35 cellular contexts compared by ENCODE assay signal in the genomic region with DNA sequence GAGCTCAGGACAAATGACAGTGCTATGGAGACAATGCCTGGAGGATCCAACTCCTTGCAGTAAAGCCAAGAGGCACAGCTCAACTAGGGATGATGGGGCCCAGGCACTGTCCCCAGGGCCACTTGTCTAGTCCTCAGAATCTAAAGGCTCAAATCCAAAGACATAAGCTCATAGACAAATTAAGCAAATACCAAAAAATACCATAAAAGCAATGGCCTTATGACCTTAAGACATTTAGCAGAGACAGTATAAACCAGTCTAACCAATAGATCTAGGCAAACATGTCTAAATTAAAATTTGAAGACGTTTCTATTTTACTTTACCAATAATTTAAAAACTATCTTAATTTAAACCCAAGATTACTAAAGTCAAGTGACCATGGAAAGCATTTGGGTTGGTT.
"Had no signal": no experiment of that assay in that cellular context is flagged by ENCODE, and none has a peak within 500 bp of the region (broad histone marks: within the 10 kb centered on the region; RNA-seq: fewer than 3 reads in every experiment).

No MANE protein-coding gene starts in this region.

- ATAC-seq: activated CD8-positive, alpha-beta T cell treated with anti-CD3 and anti-CD28 coated beads for 36 hours; activated naive CD4-positive, alpha-beta T cell treated with anti-CD3 and anti-CD28 coated beads, Interleukin-2, amount 50 U/mL, for 72 hours; activated T-cell treated with anti-CD3 and anti-CD28 coated beads, Interleukin-2, amount 50 U/mL, for 4 hours; activated T-cell treated with anti-CD3 and anti-CD28 coated beads, Interleukin-2, amount 50 U/mL, for 72 hours; activated T-helper 17 cell treated with anti-CD3 and anti-CD28 coated beads, Interleukin-2, amount 50 U/mL, for 72 hours; body of pancreas had no signal

- H3K27ac Mint-ChIP-seq: activated B cell treated with CpG ODN at 0.5 μM for 24 hours; activated CD4-positive, alpha-beta memory T cell treated with anti-CD3 and anti-CD28 coated beads for 36 hours; activated CD4-positive, alpha-beta T cell treated with anti-CD3 and anti-CD28 coated beads, Interleukin-2, amount 10 ng/mL, durations not matched to agents 24 days and 14 days; activated CD8-positive, alpha-beta T cell treated with anti-CD3 and anti-CD28 coated beads for 36 hours; activated naive CD4-positive, alpha-beta T cell treated with anti-CD3 and anti-CD28 coated beads for 36 hours; activated naive CD4-positive, alpha-beta T cell treated with anti-CD3 and anti-CD28 coated beads, Interleukin-2, amount 50 U/mL, for 72 hours; activated naive CD8-positive, alpha-beta T cell treated with anti-CD3 and anti-CD28 coated beads for 36 hours; activated T-cell treated with anti-CD3 and anti-CD28 coated beads, Interleukin-2, amount 50 U/mL, for 72 hours; activated T-helper 1 cell treated with anti-CD3 and anti-CD28 coated beads, Interleukin-12 subunit alpha, Interleukin-12 subunit beta, Interleukin-2, Interleukin-4 antibody, amounts not matched to agents 30 ng/mL and 10 ng/mL and 1 ng/mL, durations not matched to agents 14 hours and 24 hours and 36 hours; activated T-helper 17 cell treated with anti-CD3 and anti-CD28 coated beads, Interleukin-2, amount 50 U/mL, for 72 hours; T-helper 2 cell treated with Interferon-gamma antibody and Interleukin-4, amounts not matched to agents 5 μg/mL and 100 μg/mL, for 36 hours had no signal

- FAIRE-seq: astrocyte, TTC549 had no signal

- DNase-seq: activated B cell treated with CpG ODN at 0.5 μM for 24 hours; activated CD4-positive, alpha-beta memory T cell treated with anti-CD3 and anti-CD28 coated beads for 36 hours; activated CD4-positive, alpha-beta T cell treated with anti-CD3 and anti-CD28 coated beads for 4 hours; activated CD4-positive, alpha-beta T cell treated with anti-CD3 and anti-CD28 coated beads, Interleukin-2, amount 10 ng/mL, durations not matched to agents 24 days and 14 days; activated CD4-positive, alpha-beta T cell treated with anti-CD3 and anti-CD28 coated beads, Interleukin-2, amount 50 U/mL, for 1 hour; activated CD4-positive, alpha-beta T cell treated with anti-CD3 and anti-CD28 coated beads, Interleukin-2, amount 50 U/mL, for 4 hours; activated CD4-positive, CD25-positive, alpha-beta regulatory T cell treated with anti-CD3 and anti-CD28 coated beads, Interleukin-2, amount 50 U/mL, for 72 hours; activated CD8-positive, alpha-beta memory T cell treated with anti-CD3 and anti-CD28 coated beads, Interleukin-2, amount 50 U/mL, for 4 hours; activated CD8-positive, alpha-beta T cell treated with anti-CD3 and anti-CD28 coated beads for 36 hours; activated effector memory CD4-positive, alpha-beta T cell treated with anti-CD3 and anti-CD28 coated beads, Interleukin-2, amount 50 U/mL, for 16 hours; activated gamma-delta T cell treated with Interleukin-2 at 50 U/mL for 16 hours; activated naive CD4-positive, alpha-beta T cell; activated naive CD4-positive, alpha-beta T cell treated with anti-CD3 and anti-CD28 coated beads for 36 hours; activated naive CD4-positive, alpha-beta T cell treated with anti-CD3 and anti-CD28 coated beads, Interleukin-2, amount 50 U/mL, for 16 hours; activated naive CD8-positive, alpha-beta T cell treated with anti-CD3 and anti-CD28 coated beads for 36 hours; activated T-cell treated with anti-CD3 and anti-CD28 coated beads for 4 hours; activated T-cell treated with anti-CD3 and anti-CD28 coated beads, Interleukin-2, amount 50 U/mL, for 1 hour; activated T-cell treated with anti-CD3 and anti-CD28 coated beads, Interleukin-2, amount 50 U/mL, for 4 hours; activated T-cell treated with anti-CD3 and anti-CD28 coated beads, Interleukin-2, amount 50 U/mL, for 72 hours; adrenal gland; amniotic stem cell; aorta; body of pancreas; brain microvascular endothelial cell; central memory CD4-positive, alpha-beta T cell; T-helper 2 cell; T-helper 9 cell had no signal

- H3K36me3 ChIP-seq: adrenal gland, brain microvascular endothelial cell, breast epithelium had no signal

- H3K4me1 Mint-ChIP-seq: activated B cell treated with CpG ODN at 0.5 μM for 24 hours; activated CD4-positive, alpha-beta T cell treated with anti-CD3 and anti-CD28 coated beads, Interleukin-2, amount 10 ng/mL, durations not matched to agents 24 days and 14 days; activated naive CD8-positive, alpha-beta T cell treated with anti-CD3 and anti-CD28 coated beads for 36 hours; activated T-helper 17 cell treated with anti-CD3 and anti-CD28 coated beads, Interleukin-2, amount 50 U/mL, for 72 hours had no signal

- H3K4me3 ChIP-seq: adrenal gland, body of pancreas, breast epithelium had no signal

- H3K27ac ChIP-seq: adrenal gland, body of pancreas, brain microvascular endothelial cell, breast epithelium, VCaP had no signal

- H3K9me3 Mint-ChIP-seq: activated T-helper 17 cell treated with anti-CD3 and anti-CD28 coated beads, Interleukin-2, amount 50 U/mL, for 72 hours had no signal

- H3K27me3 ChIP-seq: adrenal gland, body of pancreas, brain microvascular endothelial cell, breast epithelium had no signal

- H3K9me3 ChIP-seq: adrenal gland, body of pancreas, breast epithelium had no signal

- H3K4me1 ChIP-seq: adrenal gland, body of pancreas, breast epithelium had no signal

- H3K27me3 Mint-ChIP-seq: activated naive CD8-positive, alpha-beta T cell treated with anti-CD3 and anti-CD28 coated beads for 36 hours; activated T-helper 17 cell treated with anti-CD3 and anti-CD28 coated beads, Interleukin-2, amount 50 U/mL, for 72 hours had no signal

- H3K4me3 Mint-ChIP-seq: activated B cell treated with CpG ODN at 0.5 μM for 24 hours; activated CD4-positive, alpha-beta memory T cell treated with anti-CD3 and anti-CD28 coated beads for 36 hours; activated CD4-positive, alpha-beta T cell treated with anti-CD3 and anti-CD28 coated beads, Interleukin-2, amount 10 ng/mL, durations not matched to agents 24 days and 14 days; activated CD8-positive, alpha-beta T cell treated with anti-CD3 and anti-CD28 coated beads for 36 hours; activated naive CD4-positive, alpha-beta T cell treated with anti-CD3 and anti-CD28 coated beads for 36 hours; activated naive CD8-positive, alpha-beta T cell treated with anti-CD3 and anti-CD28 coated beads for 36 hours; activated T-cell treated with anti-CD3 and anti-CD28 coated beads, Interleukin-2, amount 50 U/mL, for 4 hours; activated T-cell treated with anti-CD3 and anti-CD28 coated beads, Interleukin-2, amount 50 U/mL, for 72 hours; activated T-helper 1 cell treated with anti-CD3 and anti-CD28 coated beads, Interleukin-12 subunit alpha, Interleukin-12 subunit beta, Interleukin-2, Interleukin-4 antibody, amounts not matched to agents 30 ng/mL and 10 ng/mL and 1 ng/mL, durations not matched to agents 14 hours and 24 hours and 36 hours; activated T-helper 17 cell treated with anti-CD3 and anti-CD28 coated beads, Interleukin-2, amount 50 U/mL, for 72 hours; T-helper 2 cell treated with Interferon-gamma antibody and Interleukin-4, amounts not matched to agents 5 μg/mL and 100 μg/mL, for 36 hours had no signal
